ENCODE assay signal across 9 cellular contexts in genomic region chr10:125060486-125060850, GRCh38.
DNase-seq lines count a peak whose midpoint lies in the region; ATAC-seq and TF ChIP-seq lines count a peak whose summit lies in the region.
"Had no signal": no experiment of that assay in that cellular context is flagged by ENCODE, and none has a peak within 500 bp of the region (broad histone marks: within the 10 kb centered on the region; RNA-seq: fewer than 3 reads in every experiment).

No MANE protein-coding gene starts in this region.

- no peak for ATAC-seq in body of pancreas
- ATAC-seq in left cardiac atrium: peak; percentile 1 to 16
- ATAC-seq in HG03108 (IDR thresholded peaks at IDR 0.05; ENCODE audit: unreplicated experiment): no peak
- ATAC-seq in GM18511 (IDR thresholded peaks at IDR 0.05; ENCODE audit: unreplicated experiment): no peak

- H3K27me3 Mint-ChIP-seq in progenitor cell of endocrine pancreas: no peaks in the 10 kb centered on the region
- H3K27me3 Mint-ChIP-seq in CD4-positive, alpha-beta memory T cell: peaks cover 6 to 10% of the 10 kb centered on the region in 2 donors

- peak overlapping the region; percentile 36 for H3K27ac Mint-ChIP-seq in progenitor cell of endocrine pancreas
- peak overlapping the region in 1 of 7 donors; percentile 14 for H3K27ac Mint-ChIP-seq in CD4-positive, alpha-beta memory T cell
- H3K27ac Mint-ChIP-seq: activated CD4-positive, alpha-beta T cell treated with anti-CD3 and anti-CD28 coated beads for 36 hours had no signal

- peak overlapping the region; percentile 47 to 64 (median 54) for H3K27ac ChIP-seq in body of pancreas
- H3K27ac ChIP-seq in CD4-positive, alpha-beta memory T cell (ENCODE audit: low read depth, low read length): no peak overlapping the region

- no peak overlapping the region for H3K4me3 Mint-ChIP-seq in progenitor cell of endocrine pancreas (ENCODE audit: low read depth)
- no peak overlapping the region for H3K4me3 Mint-ChIP-seq in CD4-positive, alpha-beta memory T cell
- H3K4me3 Mint-ChIP-seq: activated CD4-positive, alpha-beta T cell treated with anti-CD3 and anti-CD28 coated beads for 36 hours had no signal

- no peak overlapping the region for H3K4me3 ChIP-seq in body of pancreas
- H3K4me3 ChIP-seq in CD4-positive, alpha-beta memory T cell (ENCODE audit: low read length in 2 of 2): no peak overlapping the region

- peaks cover 18% of the 10 kb centered on the region for H3K36me3 Mint-ChIP-seq in progenitor cell of endocrine pancreas (ENCODE audit: insufficient read depth)
- no peaks in the 10 kb centered on the region for H3K36me3 Mint-ChIP-seq in CD4-positive, alpha-beta memory T cell

- peaks cover 69% of the 10 kb centered on the region for H3K4me1 Mint-ChIP-seq in progenitor cell of endocrine pancreas (ENCODE audit: low read depth)
- H3K4me1 Mint-ChIP-seq in CD4-positive, alpha-beta memory T cell: peaks cover 11 to 15% (median 14%) of the 10 kb centered on the region in 4 donors

- CTCF ChIA-PET in CD4-positive, alpha-beta memory T cell (lab: Charles Lee; ENCODE audit: partially characterized antibody): interaction anchor here (1.4 to 2.3 kb wide), 3 partner anchors 9 to 15 kb away, joined by 3 to 7 read pairs (median 4); no protein-coding TSS in a partner anchor

- DNase-seq in AG20443 (ENCODE audit: low spot score) (peak; percentile 39), body of pancreas (no peak), left cardiac atrium (no peak), progenitor cell of endocrine pancreas (ENCODE audit: low spot score, unreplicated experiment) (no peak), NCI-H524 treated with DMSO at 0.1 percent for 48 hours (lab: John Stamatoyannopoulos, UW) (no peak)
- DNase-seq in CD4-positive, alpha-beta memory T cell: no peak

- POLR2A ChIA-PET in CD4-positive, alpha-beta memory T cell (lab: Charles Lee; ENCODE audit: partially characterized antibody): no interaction called here

- intact Hi-C loops in body of pancreas (cut with DNase I): no loop called here
- intact Hi-C loops in left cardiac atrium (cut with DNase I): loop anchor here in 1 of 2 donors (5.0 kb wide), 3 partner anchors 68 to 287 kb away; no protein-coding TSS in a partner anchor
- intact Hi-C loops in CD4-positive, alpha-beta memory T cell (cut with micrococcal nuclease): no loop called here

- H3K36me3 ChIP-seq in body of pancreas (replicated peaks in 1 of 2; ENCODE audit: insufficient read depth in 1 of 2, low read depth in 2 of 2): no peaks in the 10 kb centered on the region
- no peaks in the 10 kb centered on the region for H3K36me3 ChIP-seq in CD4-positive, alpha-beta memory T cell (ENCODE audit: insufficient read depth, low read length)

- H3K27me3 ChIP-seq in body of pancreas: no peaks in the 10 kb centered on the region
- H3K27me3 ChIP-seq in CD4-positive, alpha-beta memory T cell (ENCODE audit: insufficient read depth, low read length): no peaks in the 10 kb centered on the region

- no peaks in the 10 kb centered on the region for H3K9me3 Mint-ChIP-seq in progenitor cell of endocrine pancreas (ENCODE audit: low read depth)
- no peaks in the 10 kb centered on the region for H3K9me3 Mint-ChIP-seq in CD4-positive, alpha-beta memory T cell

- H3K9me3 ChIP-seq in body of pancreas: no peaks in the 10 kb centered on the region
- no peaks in the 10 kb centered on the region for H3K9me3 ChIP-seq in CD4-positive, alpha-beta memory T cell (ENCODE audit: control insufficient read depth in 1 of 2, low read length in 2 of 2)

- TF ChIP-seq CTCF in body of pancreas (IDR thresholded peaks at IDR 0.05) (no peak), progenitor cell of endocrine pancreas (IDR thresholded peaks at IDR 0.05; ENCODE audit: unreplicated experiment) (no peak)

- peaks cover 71% of the 10 kb centered on the region for H3K4me1 ChIP-seq in body of pancreas
- peaks cover 16% of the 10 kb centered on the region for H3K4me1 ChIP-seq in CD4-positive, alpha-beta memory T cell (ENCODE audit: insufficient read depth, low read length)

- 38 to 45% methylated on average over 11 of the region's 11 CpGs for WGBS in body of pancreas, 2 donors

- no peak for TF ChIP-seq POLR2A in body of pancreas (IDR thresholded peaks at IDR 0.05)

Comparison
In these comparisons a context has a peak if more than half of its experiments do, and no peak if none do; other contexts are left out.
1. ATAC-seq: peak in left cardiac atrium (2 of 2); none in body of pancreas (single experiment), HG03108 (single experiment) and GM18511 (single experiment).